In the genomic region with DNA sequence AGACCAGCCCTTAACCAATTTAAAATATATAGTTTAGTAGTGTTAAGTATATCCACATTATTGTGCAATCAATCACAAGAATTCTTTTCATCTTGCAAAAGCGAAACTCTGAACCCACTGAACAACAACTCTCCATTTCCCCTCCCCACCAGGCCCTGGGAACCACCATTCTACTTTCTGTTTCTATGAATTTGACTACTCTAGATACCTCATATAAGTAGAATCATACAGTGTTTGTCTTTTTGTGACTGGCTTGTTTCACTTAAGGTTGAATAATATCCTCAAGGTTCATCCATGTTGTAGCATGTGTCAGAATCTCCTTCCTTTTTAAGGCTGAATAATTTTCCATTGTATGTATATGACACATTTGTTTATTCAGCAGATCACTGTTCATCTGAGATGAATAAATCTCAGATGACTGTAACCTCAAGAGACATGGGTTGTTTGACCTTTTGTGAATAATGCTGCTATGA, we compare ENCODE assay signal across 8 cellular contexts. TPM values are rescaled to one million over a fixed set of nuclear protein-coding genes. Genes with fewer than 3 reads are reported as not detected.
DNase-seq lines count a peak whose midpoint lies in the region; ATAC-seq, FAIRE-seq and TF ChIP-seq lines count a peak whose summit lies in the region.

No MANE protein-coding gene starts in this region.

- TF ChIP-seq POLR2A in transverse colon (IDR thresholded peaks at IDR 0.05) = no peak

- DNase-seq in activated CD4-positive, CD25-positive, alpha-beta regulatory T cell (lab: John Stamatoyannopoulos, UW) = peak; percentile 7 to 34 (median 26)
- DNase-seq in epithelial cell of prostate (ENCODE audit: low read depth, low spot score) (peak; percentile 73), transverse colon (peak; percentile 42), NCI-H146 treated with DMSO at 0.1 percent for 48 hours (lab: John Stamatoyannopoulos, UW; ENCODE audit: unreplicated experiment) (no peak), RCC 7860 (ENCODE audit: low spot score) (no peak), left lobe of liver (ENCODE audit: low spot score) (no peak)

- intact Hi-C loops in transverse colon (cut with DNase I; ENCODE audit: low total_unique reads) = loop anchor here (10.0 kb wide), 1 partner anchor 96 kb away; no protein-coding TSS in a partner anchor

- H3K4me3 ChIP-seq in transverse colon = no peak overlapping the region

- TF ChIP-seq EP300 in transverse colon (IDR thresholded peaks at IDR 0.05; ENCODE audit: low read depth) = no peak

- 65 to 68% methylated on average over 1 of the region's 1 CpG for WGBS in transverse colon (ENCODE audit: low coverage in 1 of 2), 2 donors

- peaks cover 0 to 17% (median 2%) of the 10 kb centered on the region in 4 donors for H3K4me1 ChIP-seq in transverse colon

- H3K27me3 ChIP-seq in transverse colon = no peaks in the 10 kb centered on the region

- in situ Hi-C loops in transverse colon (cut with MboI; ENCODE audit: low pct_ligation_motif_present in 1 of 4, low pct_unique_long_range_greater_than_20kb in 1 of 4, low sequenced_read_pairs in 3 of 4) = loop anchor here in 1 of 4 donors (10.0 kb wide), 1 partner anchor 96 kb away; no protein-coding TSS in a partner anchor

- H3K9me3 ChIP-seq in transverse colon = no peaks in the 10 kb centered on the region

- no peaks in the 10 kb centered on the region for H3K36me3 ChIP-seq in transverse colon

- H3K27ac ChIP-seq in epithelial cell of prostate (peak overlapping the region; percentile 75), transverse colon (peak overlapping the region; percentile 0 to 42 (median 25))

- TF ChIP-seq CTCF in transverse colon (IDR thresholded peaks at IDR 0.05) = no peak

- no peak for FAIRE-seq in RCC 7860 (lab: Jason Lieb, UNC)

- ATAC-seq in GM18870 (IDR thresholded peaks at IDR 0.05; ENCODE audit: unreplicated experiment) (peak; percentile 73), HG03045 (IDR thresholded peaks at IDR 0.05; ENCODE audit: unreplicated experiment) (peak; percentile 47), left lobe of liver (no peak)

RNA-seq across cellular contexts. Expression of a gene that starts 8.1 kb away (rescaled TPM):
- total RNA-seq in transverse colon (10 to 100 TPM; 13.9 to 43.8 (median 23.0) TPM), left lobe of liver (14.1 TPM)

Comparison
In these comparisons a context has a peak if more than half of its experiments do, and no peak if none do; other contexts are left out.
1. DNase-seq: peak in activated CD4-positive, CD25-positive, alpha-beta regulatory T cell (4 of 4), epithelial cell of prostate (single experiment) and transverse colon (single experiment); none in NCI-H146 treated with DMSO at 0.1 percent for 48 hours (single experiment), RCC 7860 (single experiment) and left lobe of liver (single experiment).